Comparison of ENCODE assay signal across 13 cellular contexts in genomic region chr1:189616893-189617292, GRCh38.
DNase-seq lines count a peak whose midpoint lies in the region; ATAC-seq, FAIRE-seq and TF ChIP-seq lines count a peak whose summit lies in the region.
"Had no signal": no experiment of that assay in that cellular context is flagged by ENCODE, and none has a peak within 500 bp of the region (broad histone marks: within the 10 kb centered on the region; RNA-seq: fewer than 3 reads in every experiment).

No MANE protein-coding gene starts in this region.

- H3K27ac ChIP-seq in A549 (peak overlapping the region; percentile 37 to 39; a peak in 4 of 6 replicates), esophagus squamous epithelium (no peak overlapping the region)
- H3K27ac ChIP-seq: ascending aorta, neutrophil, suprapubic skin had no signal

- H3K4me1 ChIP-seq in A549 (peaks cover 35% of the 10 kb centered on the region), adipocyte (ENCODE audit: control insufficient read depth, insufficient read depth, low read length) (no peaks in the 10 kb centered on the region), esophagus squamous epithelium (no peaks in the 10 kb centered on the region)
- H3K4me1 ChIP-seq: ascending aorta, suprapubic skin had no signal

- H3K4me3 ChIP-seq in A549 (no peak overlapping the region), adipocyte (ENCODE audit: low read length) (no peak overlapping the region), esophagus squamous epithelium (no peak overlapping the region)
- H3K4me3 ChIP-seq: ascending aorta, suprapubic skin had no signal

- no peaks in the 10 kb centered on the region for H3K27me3 ChIP-seq in adipocyte (replicated peaks; ENCODE audit: control insufficient read depth, insufficient read depth, low read length)
- no peaks in the 10 kb centered on the region for H3K27me3 ChIP-seq in esophagus squamous epithelium
- H3K27me3 ChIP-seq: ascending aorta, neutrophil, suprapubic skin had no signal

- FAIRE-seq in A549 (lab: Jason Lieb, UNC) = peak; percentile 93

- TF ChIP-seq POLR2A in A549 (IDR thresholded peaks at IDR 0.05; ENCODE audit: low read length) = no peak
- TF ChIP-seq POLR2A in esophagus squamous epithelium (IDR thresholded peaks at IDR 0.05) = no peak

- no peak overlapping the region for H3K27ac Mint-ChIP-seq in endothelial cell (ENCODE audit: unreplicated experiment)

- 0 out of 5 replicates have a peak, but pooled peaks of 1 of the 2 experiments have one; percentile 19 for TF ChIP-seq EP300 in A549 (IDR thresholded peaks at IDR 0.05)

- H3K27me3 Mint-ChIP-seq in endothelial cell (ENCODE audit: unreplicated experiment) = no peaks in the 10 kb centered on the region

- no peaks in the 10 kb centered on the region for H3K4me1 Mint-ChIP-seq in endothelial cell (ENCODE audit: unreplicated experiment)

- WGBS in A549 (ENCODE audit: missing lambda C conversion rate) = 11% methylated on average over 5 of the region's 5 CpGs
- WGBS in esophagus squamous epithelium, 2 donors = 76 to 90% methylated on average over 4 to 5 of the region's 5 CpGs

- CTCF ChIA-PET in A549 (lab: Yijun Ruan, JAX) = no interaction called here

- DNase-seq in A549 (ENCODE audit: low read depth in 1 of 2, low spot score in 1 of 2) (peak; percentile 30 to 79), HT1080 (ENCODE audit: low read depth) (peak; percentile 83), adipocyte (ENCODE audit: low read depth) (peak; percentile 70), glomerular visceral epithelial cell (ENCODE audit: extremely low spot score) (peak; percentile 83), endothelial cell (ENCODE audit: low spot score) (no peak), esophagus squamous epithelium (lab: John Stamatoyannopoulos, UW) (no peak)
- DNase-seq: DMS 273 treated with DMSO at 0.1 percent for 48 hours; effector CD8-positive, alpha-beta T cell had no signal

- no peaks in the 10 kb centered on the region for H3K36me3 ChIP-seq in adipocyte (ENCODE audit: control insufficient read depth, insufficient read depth, low read length, severe bottlenecking)
- no peaks in the 10 kb centered on the region for H3K36me3 ChIP-seq in esophagus squamous epithelium
- H3K36me3 ChIP-seq: ascending aorta, neutrophil, suprapubic skin had no signal

- no peak overlapping the region for H3K4me3 Mint-ChIP-seq in endothelial cell (ENCODE audit: unreplicated experiment)

- no peaks in the 10 kb centered on the region for H3K9me3 Mint-ChIP-seq in endothelial cell (ENCODE audit: unreplicated experiment)

- POLR2A ChIA-PET in A549 (lab: Yijun Ruan, JAX) = no interaction called here

- no peak for TF ChIP-seq RAD21 in A549 (conservative IDR thresholded peaks at IDR 0.05 in 1 of 2, IDR thresholded peaks at IDR 0.05 in 1 of 2)

- no peak overlapping the region for H3K9ac ChIP-seq in adipocyte (ENCODE audit: low read length)

- no peaks in the 10 kb centered on the region for H3K36me3 Mint-ChIP-seq in endothelial cell (ENCODE audit: low read depth, unreplicated experiment)

- H3K9me3 ChIP-seq in A549 (no peaks in the 10 kb centered on the region), adipocyte (ENCODE audit: control insufficient read depth, low read length) (no peaks in the 10 kb centered on the region), esophagus squamous epithelium (no peaks in the 10 kb centered on the region)
- H3K9me3 ChIP-seq: ascending aorta, neutrophil, suprapubic skin had no signal

- peak overlapping the region; percentile 50 for H3K4me2 ChIP-seq in A549

- intact Hi-C loops in esophagus squamous epithelium (cut with DNase I) = no loop called here

- TF ChIP-seq CTCF in A549 (IDR thresholded peaks at IDR 0.05) (no peak), endothelial cell (IDR thresholded peaks at IDR 0.05; ENCODE audit: unreplicated experiment) (no peak), esophagus squamous epithelium (IDR thresholded peaks at IDR 0.05) (no peak)

- peak; percentile 96 to 97 for ATAC-seq in A549
- ATAC-seq in GM19397 (IDR thresholded peaks at IDR 0.05; ENCODE audit: unreplicated experiment) = no peak
- ATAC-seq in HG03095 (IDR thresholded peaks at IDR 0.05; ENCODE audit: unreplicated experiment) = no peak

TF ChIP-seq in A549, 52 proteins besides CTCF, POLR2A, EP300 and RAD21:
- TF ChIP-seq ZC3H11A (IDR thresholded peaks at IDR 0.05) (no peak), JUNB (IDR thresholded peaks at IDR 0.05) (peak; percentile 57), HOXA7 (CRISPR knock-in tag; IDR thresholded peaks at IDR 0.05) (no peak), RARB (CRISPR knock-in tag; IDR thresholded peaks at IDR 0.05) (no peak), CBX2 (IDR thresholded peaks at IDR 0.05; ENCODE audit: borderline replicate concordance, low read depth) (no peak), HEYL (CRISPR knock-in tag; IDR thresholded peaks at IDR 0.05) (no peak), NR3C1 (IDR thresholded peaks at IDR 0.05) (no peak), ZSCAN20 (CRISPR knock-in tag; IDR thresholded peaks at IDR 0.05) (no peak), CHD2 (IDR thresholded peaks at IDR 0.05; ENCODE audit: low read length, partially characterized antibody) (no peak), CEBPB (IDR thresholded peaks at IDR 0.05) (peak in 1 of 2 experiments; percentile 39; a peak in 1 of 4 replicates), EHMT2 (IDR thresholded peaks at IDR 0.05; ENCODE audit: low read depth) (no peak), HOXB13 (CRISPR knock-in tag; IDR thresholded peaks at IDR 0.05; ENCODE audit: low read depth) (no peak), MYC (IDR thresholded peaks at IDR 0.05; ENCODE audit: borderline replicate concordance, low read length) (no peak), GATA3 (IDR thresholded peaks at IDR 0.05; ENCODE audit: borderline replicate concordance) (peak; percentile 61; the same call in 1 of the 2 replicates), FOSL2 (IDR thresholded peaks at IDR 0.05) (0 out of 2 replicates have a peak, but pooled peaks have one; percentile 21), FOSL2 (CRISPR knock-in tag; IDR thresholded peaks at IDR 0.05) (peak; percentile 74)
- TF ChIP-seq, protein P1, sequence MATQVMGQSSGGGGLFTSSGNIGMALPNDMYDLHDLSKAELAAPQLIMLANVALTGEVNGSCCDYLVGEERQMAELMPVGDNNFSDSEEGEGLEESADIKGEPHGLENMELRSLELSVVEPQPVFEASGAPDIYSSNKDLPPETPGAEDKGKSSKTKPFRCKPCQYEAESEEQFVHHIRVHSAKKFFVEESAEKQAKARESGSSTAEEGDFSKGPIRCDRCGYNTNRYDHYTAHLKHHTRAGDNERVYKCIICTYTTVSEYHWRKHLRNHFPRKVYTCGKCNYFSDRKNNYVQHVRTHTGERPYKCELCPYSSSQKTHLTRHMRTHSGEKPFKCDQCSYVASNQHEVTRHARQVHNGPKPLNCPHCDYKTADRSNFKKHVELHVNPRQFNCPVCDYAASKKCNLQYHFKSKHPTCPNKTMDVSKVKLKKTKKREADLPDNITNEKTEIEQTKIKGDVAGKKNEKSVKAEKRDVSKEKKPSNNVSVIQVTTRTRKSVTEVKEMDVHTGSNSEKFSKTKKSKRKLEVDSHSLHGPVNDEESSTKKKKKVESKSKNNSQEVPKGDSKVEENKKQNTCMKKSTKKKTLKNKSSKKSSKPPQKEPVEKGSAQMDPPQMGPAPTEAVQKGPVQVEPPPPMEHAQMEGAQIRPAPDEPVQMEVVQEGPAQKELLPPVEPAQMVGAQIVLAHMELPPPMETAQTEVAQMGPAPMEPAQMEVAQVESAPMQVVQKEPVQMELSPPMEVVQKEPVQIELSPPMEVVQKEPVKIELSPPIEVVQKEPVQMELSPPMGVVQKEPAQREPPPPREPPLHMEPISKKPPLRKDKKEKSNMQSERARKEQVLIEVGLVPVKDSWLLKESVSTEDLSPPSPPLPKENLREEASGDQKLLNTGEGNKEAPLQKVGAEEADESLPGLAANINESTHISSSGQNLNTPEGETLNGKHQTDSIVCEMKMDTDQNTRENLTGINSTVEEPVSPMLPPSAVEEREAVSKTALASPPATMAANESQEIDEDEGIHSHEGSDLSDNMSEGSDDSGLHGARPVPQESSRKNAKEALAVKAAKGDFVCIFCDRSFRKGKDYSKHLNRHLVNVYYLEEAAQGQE (IDR thresholded peaks at IDR 0.05) = no peak
- TF ChIP-seq, protein P2, sequence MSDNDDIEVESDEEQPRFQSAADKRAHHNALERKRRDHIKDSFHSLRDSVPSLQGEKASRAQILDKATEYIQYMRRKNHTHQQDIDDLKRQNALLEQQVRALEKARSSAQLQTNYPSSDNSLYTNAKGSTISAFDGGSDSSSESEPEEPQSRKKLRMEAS (IDR thresholded peaks at IDR 0.05) = peak; percentile 51
TF ChIP-seq in A549: peak in this region for 5.

Comparison
In these comparisons a context has a peak if more than half of its experiments do, and no peak if none do; other contexts are left out.
1. ATAC-seq: peak in A549 (2 of 2); none in GM19397 (single experiment) and HG03095 (single experiment).
2. DNase-seq: peak in A549 (2 of 2), HT1080 (single experiment), adipocyte (single experiment) and glomerular visceral epithelial cell (single experiment); none in endothelial cell (single experiment) and esophagus squamous epithelium (single experiment).
3. H3K27ac ChIP-seq: peak in A549 (2 of 2); none in esophagus squamous epithelium (0 of 4).